ENCODE assay signal across 8 cellular contexts in the genomic region with DNA sequence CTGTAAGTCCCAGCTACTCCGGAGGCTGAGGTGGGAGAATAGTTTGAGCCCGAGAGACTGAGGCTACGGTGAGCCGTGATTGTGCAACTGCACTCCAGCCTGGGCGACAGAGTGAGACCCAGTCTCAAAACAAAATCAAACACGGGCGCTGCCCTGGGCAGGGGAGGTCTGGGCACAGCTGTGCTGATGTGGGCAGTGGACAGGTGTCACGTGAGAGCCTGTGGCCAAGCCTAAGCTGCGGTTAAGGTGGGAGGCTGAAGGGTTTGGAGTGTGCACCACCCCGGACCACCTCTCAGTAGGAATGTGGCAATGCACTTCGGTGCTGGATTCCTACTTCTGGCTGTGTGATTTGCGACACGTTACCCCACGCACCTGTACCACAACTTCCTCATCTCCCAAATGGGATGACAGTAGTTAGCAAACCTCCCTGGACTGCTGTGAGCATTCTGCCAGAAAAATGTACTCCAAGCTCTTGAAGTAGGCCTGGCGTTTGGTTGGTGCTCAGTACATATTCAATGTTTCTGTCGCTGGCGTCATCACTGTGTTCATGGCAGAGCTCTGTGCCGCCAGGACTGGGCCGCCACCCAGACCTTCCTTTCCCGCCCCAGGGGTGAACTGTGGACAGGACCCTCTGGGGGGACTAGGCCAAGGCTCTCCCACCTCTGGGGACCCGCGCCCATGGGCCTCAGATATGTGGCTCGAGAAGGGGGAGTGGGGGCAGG. TPM values are rescaled to one million over a fixed set of nuclear protein-coding genes. Genes with fewer than 3 reads are reported as not detected.
DNase-seq lines count a peak whose midpoint lies in the region; ATAC-seq, FAIRE-seq and TF ChIP-seq lines count a peak whose summit lies in the region.

No MANE protein-coding gene starts in this region.

- H3K27me3 Mint-ChIP-seq in activated naive CD8-positive, alpha-beta T cell treated with anti-CD3 and anti-CD28 coated beads, Interleukin-2, amount 50 U/mL, for 24 hours: no peaks in the 10 kb centered on the region

- peak overlapping the region; percentile 92 for H2AFZ ChIP-seq in SK-N-SH (ENCODE audit: low read depth)

- TF ChIP-seq CTCF in SK-N-SH (IDR thresholded peaks at IDR 0.05) (no peak), kidney (IDR thresholded peaks at IDR 0.05; ENCODE audit: borderline replicate concordance, extremely low read depth, insufficient read depth) (no peak)

- H3K4me1 ChIP-seq in SK-N-SH (ENCODE audit: control insufficient read depth in 1 of 2, insufficient read depth in 2 of 2, low read depth in 1 of 2, low read length in 1 of 2) (peaks cover 7 to 18% of the 10 kb centered on the region in 2 experiments; a peak in 3 of 4 replicates), kidney (ENCODE audit: control insufficient read depth in 1 of 2, insufficient read depth in 1 of 2, low read depth in 1 of 2, low read length in 2 of 2) (peaks cover 0 to 16% of the 10 kb centered on the region in 2 donors)

- H3K9me3 Mint-ChIP-seq in activated naive CD8-positive, alpha-beta T cell treated with anti-CD3 and anti-CD28 coated beads, Interleukin-2, amount 50 U/mL, for 24 hours: no peaks in the 10 kb centered on the region

- H3K4me3 ChIP-seq in SK-N-SH (ENCODE audit: low read depth in 2 of 2, low read length in 1 of 2) (peak overlapping the region; percentile 78 to 82), kidney (ENCODE audit: low read length in 2 of 2) (peak overlapping the region; percentile 75 to 92)

- intact Hi-C loops in kidney (cut with DNase I): no loop called here

- peak overlapping the region; percentile 82 for H3K4me2 ChIP-seq in SK-N-SH

- H3K27ac Mint-ChIP-seq in activated naive CD8-positive, alpha-beta T cell treated with anti-CD3 and anti-CD28 coated beads, Interleukin-2, amount 50 U/mL, for 24 hours: peak overlapping the region; percentile 92

- CTCF ChIA-PET in SK-N-SH (lab: Yijun Ruan, JAX): interaction anchor here (0.7 to 1.9 kb wide), 4 partner anchors 11 to 238 kb away, joined by 3 to 12 read pairs (median 4); no protein-coding TSS in a partner anchor

- TF ChIP-seq EP300 in SK-N-SH (IDR thresholded peaks at IDR 0.05; ENCODE audit: borderline replicate concordance in 1 of 2, low read depth in 1 of 2, low read length in 1 of 2): no peak

- H3K27ac ChIP-seq in SK-N-SH (ENCODE audit: low read depth in 2 of 2, low read length in 1 of 2): peak overlapping the region; percentile 42 to 88; a peak in 3 of 4 replicates
- H3K27ac ChIP-seq in kidney (ENCODE audit: low read depth in 2 of 2, low read length in 2 of 2): no peak overlapping the region
- H3K27ac ChIP-seq in substantia nigra (ENCODE audit: low read depth, low read length, poor library complexity, severe bottlenecking): peak overlapping the region; percentile 83

- H3K36me3 ChIP-seq in SK-N-SH (replicated peaks in 1 of 2; ENCODE audit: control insufficient read depth in 1 of 2, insufficient read depth in 2 of 2, low read length in 1 of 2): no peaks in the 10 kb centered on the region
- H3K36me3 ChIP-seq in kidney (ENCODE audit: control insufficient read depth in 1 of 2, insufficient read depth in 2 of 2, low read length in 2 of 2): no peaks in the 10 kb centered on the region

- whole genome bisulfite sequencing in SK-N-SH (ENCODE audit: low lambda C conversion rate): 98% methylated on average over 9 of the region's 23 CpGs

- H3K9me3 ChIP-seq in SK-N-SH (no peaks in the 10 kb centered on the region), kidney (ENCODE audit: control insufficient read depth in 1 of 2, low read length in 2 of 2) (no peaks in the 10 kb centered on the region)

- peak overlapping the region; percentile 85 for H3K4me3 Mint-ChIP-seq in activated naive CD8-positive, alpha-beta T cell treated with anti-CD3 and anti-CD28 coated beads, Interleukin-2, amount 50 U/mL, for 24 hours

- TF ChIP-seq RAD21 in SK-N-SH (IDR thresholded peaks at IDR 0.05; ENCODE audit: low read length): no peak

- H4K20me1 ChIP-seq in SK-N-SH (ENCODE audit: insufficient read depth): no peaks in the 10 kb centered on the region; the same call in 1 of the 2 replicates

- peaks cover 1% of the 10 kb centered on the region; the same call in 1 of the 2 replicates for H3K27me3 ChIP-seq in SK-N-SH (ENCODE audit: insufficient read depth)

- H3K36me3 Mint-ChIP-seq in activated naive CD8-positive, alpha-beta T cell treated with anti-CD3 and anti-CD28 coated beads, Interleukin-2, amount 50 U/mL, for 24 hours (ENCODE audit: low read depth): peaks cover 4% of the 10 kb centered on the region

- ATAC-seq in SK-N-SH treated with all-trans-retinoic acid at 6 μM for 48 hours (no peak), HG03354 (IDR thresholded peaks at IDR 0.05; ENCODE audit: poor library complexity, severe bottlenecking, unreplicated experiment) (no peak), HG03342 (IDR thresholded peaks at IDR 0.05; ENCODE audit: unreplicated experiment) (no peak)
- no peak for ATAC-seq in activated naive CD8-positive, alpha-beta T cell treated with anti-CD3 and anti-CD28 coated beads, Interleukin-2, amount 50 U/mL, for 24 hours

- H3K9me2 ChIP-seq in SK-N-SH: no peaks in the 10 kb centered on the region

- no peak for FAIRE-seq in kidney (lab: Jason Lieb, UNC)

- H3K9ac ChIP-seq in SK-N-SH: peak overlapping the region; percentile 77; the same call in 1 of the 2 replicates
- peak overlapping the region in 1 of 2 donors; percentile 60 for H3K9ac ChIP-seq in kidney (ENCODE audit: low read length in 2 of 2)

- H3K4me1 Mint-ChIP-seq in activated naive CD8-positive, alpha-beta T cell treated with anti-CD3 and anti-CD28 coated beads, Interleukin-2, amount 50 U/mL, for 24 hours: peaks cover 29% of the 10 kb centered on the region

- POLR2A ChIA-PET in SK-N-SH (lab: Yijun Ruan, JAX): interaction anchor here (0.6 to 2.0 kb wide), 3 partner anchors 11 to 236 kb away, joined by 3 to 10 read pairs (median 3); a partner anchor contains a TSS

- no peaks in the 10 kb centered on the region for H3F3A ChIP-seq in SK-N-SH (replicated peaks; ENCODE audit: insufficient read depth)

- no peak for DNase-seq in SK-N-SH
- peak; percentile 10 for DNase-seq in activated naive CD8-positive, alpha-beta T cell treated with anti-CD3 and anti-CD28 coated beads, Interleukin-2, amount 50 U/mL, for 24 hours
- DNase-seq in kidney: peak; percentile 79
- peak in 2 of 49 donors; percentile 39 to 48 for DNase-seq in substantia nigra (lab: John Stamatoyannopoulos, UW)
- no peak for DNase-seq in HuH-7 (ENCODE audit: low spot score)

- H3K79me2 ChIP-seq in SK-N-SH (ENCODE audit: insufficient read depth): peaks cover 22% of the 10 kb centered on the region

TF ChIP-seq in SK-N-SH, 30 proteins besides CTCF, POLR2A, EP300 and RAD21 (continues in another document):
- TF ChIP-seq FOSL2 (IDR thresholded peaks at IDR 0.05; ENCODE audit: borderline replicate concordance, low read depth): no peak
- TF ChIP-seq, protein P1, sequence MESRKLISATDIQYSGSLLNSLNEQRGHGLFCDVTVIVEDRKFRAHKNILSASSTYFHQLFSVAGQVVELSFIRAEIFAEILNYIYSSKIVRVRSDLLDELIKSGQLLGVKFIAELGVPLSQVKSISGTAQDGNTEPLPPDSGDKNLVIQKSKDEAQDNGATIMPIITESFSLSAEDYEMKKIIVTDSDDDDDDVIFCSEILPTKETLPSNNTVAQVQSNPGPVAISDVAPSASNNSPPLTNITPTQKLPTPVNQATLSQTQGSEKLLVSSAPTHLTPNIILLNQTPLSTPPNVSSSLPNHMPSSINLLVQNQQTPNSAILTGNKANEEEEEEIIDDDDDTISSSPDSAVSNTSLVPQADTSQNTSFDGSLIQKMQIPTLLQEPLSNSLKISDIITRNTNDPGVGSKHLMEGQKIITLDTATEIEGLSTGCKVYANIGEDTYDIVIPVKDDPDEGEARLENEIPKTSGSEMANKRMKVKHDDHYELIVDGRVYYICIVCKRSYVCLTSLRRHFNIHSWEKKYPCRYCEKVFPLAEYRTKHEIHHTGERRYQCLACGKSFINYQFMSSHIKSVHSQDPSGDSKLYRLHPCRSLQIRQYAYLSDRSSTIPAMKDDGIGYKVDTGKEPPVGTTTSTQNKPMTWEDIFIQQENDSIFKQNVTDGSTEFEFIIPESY (IDR thresholded peaks at IDR 0.05; ENCODE audit: borderline replicate concordance, low read depth): no peak
- TF ChIP-seq TEAD4 (IDR thresholded peaks at IDR 0.05; ENCODE audit: borderline replicate concordance, insufficient read depth): no peak
- no peak for TF ChIP-seq TAF1 (IDR thresholded peaks at IDR 0.05; ENCODE audit: borderline replicate concordance, low read depth, low read length)
- TF ChIP-seq JUND (IDR thresholded peaks at IDR 0.05): no peak
- no peak for TF ChIP-seq RCOR1 (IDR thresholded peaks at IDR 0.05; ENCODE audit: low read length)

TF ChIP-seq in SK-N-SH treated with all-trans-retinoic acid at 6 μM for 48 hours, 23 proteins besides CTCF, POLR2A, EP300 and RAD21 (continues in another document):
- no peak for TF ChIP-seq ESRRG (CRISPR knock-in tag; IDR thresholded peaks at IDR 0.05)
- TF ChIP-seq, protein P2, sequence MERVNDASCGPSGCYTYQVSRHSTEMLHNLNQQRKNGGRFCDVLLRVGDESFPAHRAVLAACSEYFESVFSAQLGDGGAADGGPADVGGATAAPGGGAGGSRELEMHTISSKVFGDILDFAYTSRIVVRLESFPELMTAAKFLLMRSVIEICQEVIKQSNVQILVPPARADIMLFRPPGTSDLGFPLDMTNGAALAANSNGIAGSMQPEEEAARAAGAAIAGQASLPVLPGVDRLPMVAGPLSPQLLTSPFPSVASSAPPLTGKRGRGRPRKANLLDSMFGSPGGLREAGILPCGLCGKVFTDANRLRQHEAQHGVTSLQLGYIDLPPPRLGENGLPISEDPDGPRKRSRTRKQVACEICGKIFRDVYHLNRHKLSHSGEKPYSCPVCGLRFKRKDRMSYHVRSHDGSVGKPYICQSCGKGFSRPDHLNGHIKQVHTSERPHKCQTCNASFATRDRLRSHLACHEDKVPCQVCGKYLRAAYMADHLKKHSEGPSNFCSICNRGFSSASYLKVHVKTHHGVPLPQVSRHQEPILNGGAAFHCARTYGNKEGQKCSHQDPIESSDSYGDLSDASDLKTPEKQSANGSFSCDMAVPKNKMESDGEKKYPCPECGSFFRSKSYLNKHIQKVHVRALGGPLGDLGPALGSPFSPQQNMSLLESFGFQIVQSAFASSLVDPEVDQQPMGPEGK (CRISPR knock-in tag; IDR thresholded peaks at IDR 0.05; ENCODE audit: borderline replicate concordance): no peak
- no peak for TF ChIP-seq OSR1 (CRISPR knock-in tag; IDR thresholded peaks at IDR 0.05)
- no peak for TF ChIP-seq TOX (CRISPR knock-in tag; IDR thresholded peaks at IDR 0.05; ENCODE audit: borderline replicate concordance)
- no peak for TF ChIP-seq ISL1 (CRISPR knock-in tag; IDR thresholded peaks at IDR 0.05)
- TF ChIP-seq ZNF565 (CRISPR knock-in tag; conservative IDR thresholded peaks at IDR 0.05; ENCODE audit: low read depth): no peak

RNA-seq across cellular contexts. Expression of a gene that starts 0.8 kb away (rescaled TPM):
- polyA plus RNA-seq in SK-N-SH (2012; rRNA removed) (8.0 and 9.9 TPM in 2 replicates), kidney (ENCODE audit: insufficient read depth, low read depth, low replicate concordance) (3.7 TPM)
- 4.5 and 7.5 TPM in 2 replicates for polyA plus RNA-seq in SK-N-SH (2012; cell fraction: cytosol; rRNA removed)
- 16.9 and 18.8 TPM in 2 replicates for polyA plus RNA-seq in SK-N-SH (2012; cell fraction: nucleus; rRNA removed)
- 6.5 TPM for total RNA-seq in kidney

RNA-seq across cellular contexts. Expression of a gene that starts 44.5 kb away (rescaled TPM):
- polyA plus RNA-seq in SK-N-SH (2012; rRNA removed) (32.1 and 49.0 TPM in 2 replicates), kidney (ENCODE audit: insufficient read depth, low read depth, low replicate concordance) (5.0 TPM)
- polyA plus RNA-seq in SK-N-SH (2012; cell fraction: cytosol; rRNA removed): 21.0 and 41.3 TPM in 2 replicates
- polyA plus RNA-seq in SK-N-SH (2012; cell fraction: nucleus; rRNA removed): 91.3 and 138 TPM in 2 replicates
- 12.3 TPM for total RNA-seq in kidney

Comparison
In these comparisons a context has a peak if more than half of its experiments do, and no peak if none do; other contexts are left out.
1. DNase-seq: peak in activated naive CD8-positive, alpha-beta T cell treated with anti-CD3 and anti-CD28 coated beads, Interleukin-2, amount 50 U/mL, for 24 hours (single experiment) and kidney (single experiment); none in SK-N-SH (single experiment) and HuH-7 (single experiment).
2. H3K27ac ChIP-seq: peak in SK-N-SH (2 of 2) and substantia nigra (single experiment); none in kidney (0 of 2).